Comparison of ENCODE assay signal across 19 cellular contexts in genomic region chr17:17103160-17103559, GRCh38.
DNase-seq lines count a peak whose midpoint lies in the region; ATAC-seq and TF ChIP-seq lines count a peak whose summit lies in the region.
"Had no signal": no experiment of that assay in that cellular context is flagged by ENCODE, and none has a peak within 500 bp of the region (broad histone marks: within the 10 kb centered on the region; RNA-seq: fewer than 3 reads in every experiment).

No MANE protein-coding gene starts in this region.

- H3K4me3 Mint-ChIP-seq in natural killer cell (no peak overlapping the region), nephron progenitor cell (no peak overlapping the region)
- H3K4me3 Mint-ChIP-seq in natural killer cell treated with Interleukin-12 subunit alpha and Interleukin-12 subunit beta and Interleukin-15 and Interleukin-18, amount 100 ng/mL, for 72 hours = no peak overlapping the region
- H3K4me3 Mint-ChIP-seq: activated naive CD8-positive, alpha-beta T cell treated with anti-CD3 and anti-CD28 coated beads for 36 hours; CD4-positive, alpha-beta T cell; GM23338 had no signal

- H3K36me3 ChIP-seq in heart left ventricle = peaks cover 0 to 10% (median 0%) of the 10 kb centered on the region in 9 donors
- H3K36me3 ChIP-seq: lower lobe of right lung, prostate gland had no signal

- peak overlapping the region in 11 of 12 donors; percentile 40 to 80 (median 67) for H3K27ac ChIP-seq in heart left ventricle
- H3K27ac ChIP-seq: lower lobe of right lung, prostate gland had no signal

- H3K27me3 Mint-ChIP-seq in natural killer cell (ENCODE audit: low read depth in 2 of 2) (no peaks in the 10 kb centered on the region), nephron progenitor cell (ENCODE audit: low read depth, poor library complexity) (no peaks in the 10 kb centered on the region)
- H3K27me3 Mint-ChIP-seq in natural killer cell treated with Interleukin-12 subunit alpha and Interleukin-12 subunit beta and Interleukin-15 and Interleukin-18, amount 100 ng/mL, for 72 hours = no peaks in the 10 kb centered on the region
- H3K27me3 Mint-ChIP-seq: activated naive CD8-positive, alpha-beta T cell treated with anti-CD3 and anti-CD28 coated beads for 36 hours; CD4-positive, alpha-beta T cell had no signal

- TF ChIP-seq CTCF in natural killer cell (IDR thresholded peaks at IDR 0.05) (no peak), heart left ventricle (IDR thresholded peaks at IDR 0.05) (no peak), nephron progenitor cell (IDR thresholded peaks at IDR 0.05) (no peak)

- H3K4me1 Mint-ChIP-seq in natural killer cell (peaks cover 7 to 29% of the 10 kb centered on the region in 2 donors), nephron progenitor cell (peaks cover 46% of the 10 kb centered on the region)
- peaks cover 11 to 22% of the 10 kb centered on the region in 2 donors for H3K4me1 Mint-ChIP-seq in natural killer cell treated with Interleukin-12 subunit alpha and Interleukin-12 subunit beta and Interleukin-15 and Interleukin-18, amount 100 ng/mL, for 72 hours (ENCODE audit: low read depth in 2 of 2)

- H3K9me3 ChIP-seq in heart left ventricle = no peaks in the 10 kb centered on the region
- H3K9me3 ChIP-seq: lower lobe of right lung, prostate gland had no signal

- H3K36me3 Mint-ChIP-seq in natural killer cell (no peaks in the 10 kb centered on the region), nephron progenitor cell (ENCODE audit: low read depth) (peaks cover 15% of the 10 kb centered on the region)
- no peaks in the 10 kb centered on the region for H3K36me3 Mint-ChIP-seq in natural killer cell treated with Interleukin-12 subunit alpha and Interleukin-12 subunit beta and Interleukin-15 and Interleukin-18, amount 100 ng/mL, for 72 hours
- H3K36me3 Mint-ChIP-seq: activated naive CD8-positive, alpha-beta T cell treated with anti-CD3 and anti-CD28 coated beads for 36 hours had no signal

- H3K4me1 ChIP-seq in heart left ventricle = peaks cover 29 to 100% (median 90%) of the 10 kb centered on the region in 12 donors

- TF ChIP-seq POLR2A in heart left ventricle (IDR thresholded peaks at IDR 0.05) = no peak

- ATAC-seq in natural killer cell (no peak), heart left ventricle (peak in 3 of 4 donors; percentile 38 to 62 (median 47)), HG03442 (IDR thresholded peaks at IDR 0.05; ENCODE audit: unreplicated experiment) (no peak), HG02852 (IDR thresholded peaks at IDR 0.05; ENCODE audit: unreplicated experiment) (no peak)
- no peak for ATAC-seq in natural killer cell treated with Interleukin-12 subunit alpha and Interleukin-12 subunit beta and Interleukin-15 and Interleukin-18, amount 100 ng/mL, for 72 hours
- ATAC-seq: GM23338, lower lobe of right lung had no signal

- H3K4me3 ChIP-seq in heart left ventricle = no peak overlapping the region
- H3K4me3 ChIP-seq: GM23338, lower lobe of right lung, prostate gland had no signal

- 40 to 62% (median 54%) methylated on average over 6 of the region's 6 CpGs for WGBS in heart left ventricle, 4 donors

- intact Hi-C loops in natural killer cell (cut with micrococcal nuclease) (no loop called here), heart left ventricle (cut with DNase I) (loop anchor here in 4 of 10 donors (5.0 to 10.0 kb wide), 3 partner anchors 56 to 98 kb away; partner anchors contain the start of gene MPRIP (in 1 of the 4))

- H3K27me3 ChIP-seq in heart left ventricle = no peaks in the 10 kb centered on the region

- DNase-seq in natural killer cell (no peak), heart left ventricle (peak in 3 of 5 donors; percentile 51 to 79 (median 67)), nephron progenitor cell (no peak)
- no peak for DNase-seq in natural killer cell treated with Interleukin-12 subunit alpha and Interleukin-12 subunit beta and Interleukin-15 and Interleukin-18, amount 100 ng/mL, for 72 hours (ENCODE audit: low spot score)
- DNase-seq in activated CD4-positive, alpha-beta T cell treated with anti-CD3 and anti-CD28 coated beads for 1 hour = no peak
- no peak for DNase-seq in activated CD4-positive, alpha-beta T cell treated with anti-CD3 and anti-CD28 coated beads, Interleukin-2, amount 50 U/mL, for 4 hours
- DNase-seq: activated CD4-positive, alpha-beta T cell treated with anti-CD3 and anti-CD28 coated beads, Interleukin-2, amount 50 U/mL, for 48 hours; activated naive CD8-positive, alpha-beta T cell treated with anti-CD3 and anti-CD28 coated beads for 36 hours; activated T-cell treated with anti-CD3 and anti-CD28 coated beads, Interleukin-2, amount 50 U/mL, for 48 hours; CD4-positive, alpha-beta T cell; DND-41; lower lobe of right lung; NCI-H1694; NCI-H774; stimulated activated CD4-positive, alpha-beta T cell treated with anti-CD3 and anti-CD28 coated beads, Interleukin-12 subunit alpha, Interleukin-12 subunit beta, amount 100 ng/mL, for 4 hours had no signal

- peak overlapping the region; percentile 60 to 95 for H3K27ac Mint-ChIP-seq in natural killer cell
- H3K27ac Mint-ChIP-seq in natural killer cell treated with Interleukin-12 subunit alpha and Interleukin-12 subunit beta and Interleukin-15 and Interleukin-18, amount 100 ng/mL, for 72 hours = no peak overlapping the region
- H3K27ac Mint-ChIP-seq in nephron progenitor cell = peak overlapping the region; percentile 94
- H3K27ac Mint-ChIP-seq: activated naive CD8-positive, alpha-beta T cell treated with anti-CD3 and anti-CD28 coated beads for 36 hours; CD4-positive, alpha-beta T cell; GM23338 had no signal

- H3K9me3 Mint-ChIP-seq in natural killer cell (no peaks in the 10 kb centered on the region), nephron progenitor cell (no peaks in the 10 kb centered on the region)
- H3K9me3 Mint-ChIP-seq in natural killer cell treated with Interleukin-12 subunit alpha and Interleukin-12 subunit beta and Interleukin-15 and Interleukin-18, amount 100 ng/mL, for 72 hours = no peaks in the 10 kb centered on the region
- H3K9me3 Mint-ChIP-seq: activated naive CD8-positive, alpha-beta T cell treated with anti-CD3 and anti-CD28 coated beads for 36 hours; CD4-positive, alpha-beta T cell; GM23338 had no signal

Comparison
In these comparisons a context has a peak if more than half of its experiments do, and no peak if none do; other contexts are left out.
1. H3K27ac Mint-ChIP-seq: peak in natural killer cell (2 of 2) and nephron progenitor cell (single experiment); none in natural killer cell treated with Interleukin-12 subunit alpha and Interleukin-12 subunit beta and Interleukin-15 and Interleukin-18, amount 100 ng/mL, for 72 hours (0 of 2).
2. ATAC-seq: peak in heart left ventricle (3 of 4); none in natural killer cell (0 of 3), natural killer cell treated with Interleukin-12 subunit alpha and Interleukin-12 subunit beta and Interleukin-15 and Interleukin-18, amount 100 ng/mL, for 72 hours (0 of 2), HG03442 (single experiment) and HG02852 (single experiment).
3. DNase-seq: peak in heart left ventricle (3 of 5); none in natural killer cell (single experiment), natural killer cell treated with Interleukin-12 subunit alpha and Interleukin-12 subunit beta and Interleukin-15 and Interleukin-18, amount 100 ng/mL, for 72 hours (single experiment), nephron progenitor cell (single experiment), activated CD4-positive, alpha-beta T cell treated with anti-CD3 and anti-CD28 coated beads for 1 hour (single experiment) and activated CD4-positive, alpha-beta T cell treated with anti-CD3 and anti-CD28 coated beads, Interleukin-2, amount 50 U/mL, for 4 hours (0 of 2).